Comparison of ENCODE assay signal across 8 cellular contexts in genomic region chr5:171387255-171387969, GRCh38. TPM values are rescaled to one million over a fixed set of nuclear protein-coding genes. Genes with fewer than 3 reads are reported as not detected.
A peak's percentile ranks its signal among the peaks of the same experiment; 100 is the strongest.
DNase-seq lines count a peak whose midpoint lies in the region; ATAC-seq and TF ChIP-seq lines count a peak whose summit lies in the region.

NPM1 (plus strand) TSS chr5:171387849; CDS start chr5:171387949, 100 bp downstream.

- no peaks in the 10 kb centered on the region for H3K9me3 ChIP-seq in CD8-positive, alpha-beta T cell (ENCODE audit: low read length)
- no peaks in the 10 kb centered on the region for H3K9me3 ChIP-seq in lower lobe of right lung

- H3K27ac Mint-ChIP-seq in CD8-positive, alpha-beta T cell: peak within 1 kb of the TSS; percentile 99

- CTCF ChIA-PET in CD8-positive, alpha-beta T cell (lab: Charles Lee): no interaction called here

- peak within 1 kb of the TSS; percentile 92 for H3K4me3 ChIP-seq in CD8-positive, alpha-beta T cell (ENCODE audit: low read depth, low read length)
- peak within 1 kb of the TSS; percentile 95 for H3K4me3 ChIP-seq in lower lobe of right lung

- H3K27ac ChIP-seq in CD8-positive, alpha-beta T cell (ENCODE audit: low read depth, low read length): peak within 1 kb of the TSS; percentile 94
- peak within 1 kb of the TSS; percentile 94 for H3K27ac ChIP-seq in lower lobe of right lung

- H3K27me3 ChIP-seq in CD8-positive, alpha-beta T cell (ENCODE audit: insufficient read depth, low read length): no peaks in the 10 kb centered on the region
- H3K27me3 ChIP-seq in lower lobe of right lung (ENCODE audit: low read depth): no peaks in the 10 kb centered on the region

- peaks cover 8% of the 10 kb centered on the region for H3K36me3 ChIP-seq in CD8-positive, alpha-beta T cell (ENCODE audit: insufficient read depth, low read length)
- peaks cover 24% of the 10 kb centered on the region for H3K36me3 ChIP-seq in lower lobe of right lung

- peaks cover 45% of the 10 kb centered on the region for H3K4me1 ChIP-seq in CD8-positive, alpha-beta T cell (ENCODE audit: insufficient read depth, low read length)
- H3K4me1 ChIP-seq in lower lobe of right lung: peaks cover 38% of the 10 kb centered on the region

- H3K4me1 Mint-ChIP-seq in CD8-positive, alpha-beta T cell (ENCODE audit: low read depth): peaks cover 46% of the 10 kb centered on the region

- H3K36me3 Mint-ChIP-seq in CD8-positive, alpha-beta T cell: peaks cover 44% of the 10 kb centered on the region

- no peaks in the 10 kb centered on the region for H3K9me3 Mint-ChIP-seq in CD8-positive, alpha-beta T cell

- peaks cover 3% of the 10 kb centered on the region for H3K27me3 Mint-ChIP-seq in CD8-positive, alpha-beta T cell (ENCODE audit: low read depth)

- intact Hi-C loops in CD8-positive, alpha-beta T cell (cut with DNase I, micrococcal nuclease): loop anchor here (1.0 to 10.0 kb wide), 10 partner anchors 619 to 1757 kb away; partner anchors contain the start of genes CREBRF (in 2 of the 2), FBXW11 (in 2 of the 2), STK10 (in 2 of the 2) and ATP6V0E1 (in 1 of the 2)
- intact Hi-C loops in lower lobe of right lung (cut with DNase I): no loop called here

- peak; percentile 95 to 98 (median 97) for DNase-seq in CD8-positive, alpha-beta T cell
- peak; percentile 65 for DNase-seq in HS-27A (ENCODE audit: low read depth)
- peak; percentile 81 for DNase-seq in NK-92 (lab: John Stamatoyannopoulos, UW; ENCODE audit: unreplicated experiment)
- DNase-seq in activated CD8-positive, alpha-beta memory T cell treated with anti-CD3 and anti-CD28 coated beads for 1 hour (ENCODE audit: extremely low read depth in 1 of 2, low read depth in 1 of 2): peak; percentile 94 to 97
- peak; percentile 94 for DNase-seq in effector CD4-positive, alpha-beta T cell
- DNase-seq in lower lobe of right lung: peak; percentile 97
- DNase-seq in stimulated activated CD4-positive, alpha-beta T cell treated with anti-CD3 and anti-CD28 coated beads, TNF-alpha, amount 100 ng/mL, for 24 hours (ENCODE audit: low read depth in 3 of 3): peak; percentile 96

- peak within 1 kb of the TSS; percentile 96 for H3K4me3 Mint-ChIP-seq in CD8-positive, alpha-beta T cell

- POLR2A ChIA-PET in CD8-positive, alpha-beta T cell (lab: Charles Lee): interaction anchor here (0.7 to 3.0 kb wide), 6 partner anchors 12 to 1385 kb away, joined by 3 to 24 read pairs (median 4); partner anchors contain the start of gene FBXW11

- TF ChIP-seq CTCF in CD8-positive, alpha-beta T cell (IDR thresholded peaks at IDR 0.05): no peak
- TF ChIP-seq CTCF in lower lobe of right lung (IDR thresholded peaks at IDR 0.05): no peak

- peak; percentile 88 for ATAC-seq in CD8-positive, alpha-beta T cell
- ATAC-seq in GM19467 (IDR thresholded peaks at IDR 0.05; ENCODE audit: unreplicated experiment): peak; percentile 82
- peak; percentile 98 to 99 for ATAC-seq in lower lobe of right lung

RNA-seq across cellular contexts. Expression of gene NPM1, which starts in this region (rescaled TPM):
- total RNA-seq in CD8-positive, alpha-beta T cell: 1,000 to 10,000 TPM; 1,297 to 1,299 TPM
- 684 TPM for total RNA-seq in lower lobe of right lung

Comparison
In these comparisons a context has a peak if more than half of its experiments do, and no peak if none do; other contexts are left out.
1. Peak in every context shown above with its lines: DNase-seq, ATAC-seq, H3K4me3 ChIP-seq and H3K27ac ChIP-seq.